In the genomic region with DNA sequence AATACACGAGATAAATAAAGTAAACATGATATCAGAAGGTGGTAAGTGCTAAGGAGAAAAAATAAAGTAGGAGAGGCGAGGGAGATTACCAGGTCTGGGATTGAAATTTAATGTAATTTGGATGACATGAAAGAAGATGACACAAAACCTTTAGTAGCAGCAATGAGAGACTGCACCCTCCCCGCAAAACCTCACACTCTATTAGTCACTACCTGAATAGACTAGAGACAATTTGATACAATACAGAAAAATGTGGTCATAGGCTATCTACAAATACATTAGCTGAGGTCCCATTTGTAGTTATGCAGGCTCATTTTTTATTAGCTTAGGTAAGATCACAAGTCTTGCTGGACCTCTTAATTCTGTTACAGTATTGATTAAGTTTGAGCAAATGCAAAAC, we compare ENCODE assay signal across 28 cellular contexts.
DNase-seq lines count a peak whose midpoint lies in the region; ATAC-seq, FAIRE-seq and TF ChIP-seq lines count a peak whose summit lies in the region.
"Had no signal": no experiment of that assay in that cellular context is flagged by ENCODE, and none has a peak within 500 bp of the region (broad histone marks: within the 10 kb centered on the region; RNA-seq: fewer than 3 reads in every experiment).

No MANE protein-coding gene starts in this region.

- intact Hi-C loops in mammary epithelial cell (cut with micrococcal nuclease) = no loop called here
- intact Hi-C loops in breast epithelium (cut with DNase I; ENCODE audit: low total_unique reads) = no loop called here

- DNase-seq in mammary epithelial cell = peak; percentile 6
- DNase-seq in breast epithelium (ENCODE audit: low spot score in 2 of 2) = no peak
- DNase-seq in bronchial epithelial cell (ENCODE audit: low read depth) = peak; percentile 5
- DNase-seq in effector memory CD8-positive, alpha-beta T cell = no peak
- no peak for DNase-seq in stimulated activated effector memory CD8-positive, alpha-beta T cell treated with anti-CD3 and anti-CD28 coated beads, Interleukin-12 subunit alpha, Interleukin-12 subunit beta, amount 100 ng/mL, for 72 hours (ENCODE audit: low spot score in 2 of 2)
- DNase-seq in GM12892 (ENCODE audit: insufficient read length) = no peak
- no peak for DNase-seq in mesenteric fat pad (ENCODE audit: low spot score)
- DNase-seq: 8988T; ACHN; BE2C; C1 segment of cervical spinal cord; CD4-positive, alpha-beta memory T cell; CD4-positive, CD25-positive, alpha-beta regulatory T cell; CD8-positive, alpha-beta memory T cell; COR-L47; DMS 273 treated with DMSO at 0.1 percent for 48 hours; DMS153; DMS53; DMS79; DND-41; EL; GDM1 had no signal

- no peak for FAIRE-seq in bronchial epithelial cell (lab: Jason Lieb, UNC)
- no peak for FAIRE-seq in GM12892 (lab: Jason Lieb, UNC)
- FAIRE-seq: A204.1, GM12878, GM19239 had no signal

- in situ Hi-C loops in mammary epithelial cell (cut with MboI; ENCODE audit: low sequenced_read_pairs in 2 of 2) = no loop called here

- peaks cover 6% of the 10 kb centered on the region for H3K27me3 ChIP-seq in mammary epithelial cell (ENCODE audit: insufficient read depth, low read length)
- no peaks in the 10 kb centered on the region for H3K27me3 ChIP-seq in breast epithelium
- H3K27me3 ChIP-seq in bronchial epithelial cell (ENCODE audit: control insufficient read depth, insufficient read depth, low read length) = no peaks in the 10 kb centered on the region
- H3K27me3 ChIP-seq: BE2C, BLaER1 had no signal

- H3K4me3 ChIP-seq in mammary epithelial cell (replicated peaks in 1 of 3; ENCODE audit: insufficient read depth in 1 of 3, low read depth in 2 of 3, low read length in 3 of 3) (no peak overlapping the region), breast epithelium (no peak overlapping the region), bronchial epithelial cell (ENCODE audit: low read depth, low read length) (no peak overlapping the region)
- H3K4me3 ChIP-seq: BLaER1, GM12878 had no signal

- H3K79me2 ChIP-seq in mammary epithelial cell (ENCODE audit: insufficient read depth, low read length) = no peaks in the 10 kb centered on the region

- WGBS in mammary epithelial cell (ENCODE audit: low coverage, missing lambda C conversion rate) = 65% methylated on average over 3 of the region's 3 CpGs

- H3K36me3 ChIP-seq in mammary epithelial cell (ENCODE audit: insufficient read depth, low read length) = no peaks in the 10 kb centered on the region
- H3K36me3 ChIP-seq in breast epithelium = no peaks in the 10 kb centered on the region
- no peaks in the 10 kb centered on the region for H3K36me3 ChIP-seq in bronchial epithelial cell (ENCODE audit: control insufficient read depth, insufficient read depth, low read length)
- H3K36me3 ChIP-seq: BE2C, BLaER1 had no signal

- no peaks in the 10 kb centered on the region for H3K9me3 Mint-ChIP-seq in effector memory CD8-positive, alpha-beta T cell
- no peaks in the 10 kb centered on the region for H3K9me3 Mint-ChIP-seq in stimulated activated effector memory CD8-positive, alpha-beta T cell treated with anti-CD3 and anti-CD28 coated beads, Interleukin-12 subunit alpha, Interleukin-12 subunit beta, amount 100 ng/mL, for 72 hours
- H3K9me3 Mint-ChIP-seq: CD4-positive, alpha-beta memory T cell; CD8-positive, alpha-beta memory T cell had no signal

- H3K36me3 Mint-ChIP-seq in effector memory CD8-positive, alpha-beta T cell (ENCODE audit: insufficient read depth) = no peaks in the 10 kb centered on the region
- H3K36me3 Mint-ChIP-seq in stimulated activated effector memory CD8-positive, alpha-beta T cell treated with anti-CD3 and anti-CD28 coated beads, Interleukin-12 subunit alpha, Interleukin-12 subunit beta, amount 100 ng/mL, for 72 hours = no peaks in the 10 kb centered on the region
- H3K36me3 Mint-ChIP-seq: CD14-positive monocyte; CD4-positive, alpha-beta memory T cell; CD4-positive, CD25-positive, alpha-beta regulatory T cell; CD8-positive, alpha-beta memory T cell had no signal

- H3K27me3 Mint-ChIP-seq in effector memory CD8-positive, alpha-beta T cell = peaks cover 5 to 28% of the 10 kb centered on the region in 2 donors

- H3K4me2 ChIP-seq in mammary epithelial cell (ENCODE audit: insufficient read depth, low read depth, low read length) = no peak overlapping the region
- H3K4me2 ChIP-seq: BLaER1 had no signal

- TF ChIP-seq POLR2A in breast epithelium (IDR thresholded peaks at IDR 0.05) (no peak), GM12892 (IDR thresholded peaks at IDR 0.05; ENCODE audit: low read depth, low read length) (no peak)

- H3K27ac ChIP-seq in mammary epithelial cell (ENCODE audit: insufficient read depth, low read depth, low read length) (no peak overlapping the region), breast epithelium (no peak overlapping the region)
- H3K27ac ChIP-seq: BLaER1 had no signal

- H3K4me3 Mint-ChIP-seq in effector memory CD8-positive, alpha-beta T cell = no peak overlapping the region
- H3K4me3 Mint-ChIP-seq in stimulated activated effector memory CD8-positive, alpha-beta T cell treated with anti-CD3 and anti-CD28 coated beads, Interleukin-12 subunit alpha, Interleukin-12 subunit beta, amount 100 ng/mL, for 72 hours = no peak overlapping the region
- H3K4me3 Mint-ChIP-seq: CD14-positive monocyte; CD4-positive, alpha-beta memory T cell; CD4-positive, CD25-positive, alpha-beta regulatory T cell; CD8-positive, alpha-beta memory T cell had no signal

- peak overlapping the region in 1 of 2 donors; percentile 27 for H3K27ac Mint-ChIP-seq in effector memory CD8-positive, alpha-beta T cell
- no peak overlapping the region for H3K27ac Mint-ChIP-seq in stimulated activated effector memory CD8-positive, alpha-beta T cell treated with anti-CD3 and anti-CD28 coated beads, Interleukin-12 subunit alpha, Interleukin-12 subunit beta, amount 100 ng/mL, for 72 hours
- H3K27ac Mint-ChIP-seq: CD14-positive monocyte; CD4-positive, alpha-beta memory T cell; CD4-positive, CD25-positive, alpha-beta regulatory T cell; CD8-positive, alpha-beta memory T cell had no signal

- dilution Hi-C loops in mammary epithelial cell (cut with HindIII; ENCODE audit: low sequenced_read_pairs) = no loop called here

- CTCF ChIA-PET in mammary epithelial cell (lab: Charles Lee; ENCODE audit: low non-redundant PET) = no interaction called here

- H3K4me1 Mint-ChIP-seq in effector memory CD8-positive, alpha-beta T cell (ENCODE audit: low read depth in 2 of 2) = peaks cover 0 to 11% of the 10 kb centered on the region in 2 donors
- H3K4me1 Mint-ChIP-seq in stimulated activated effector memory CD8-positive, alpha-beta T cell treated with anti-CD3 and anti-CD28 coated beads, Interleukin-12 subunit alpha, Interleukin-12 subunit beta, amount 100 ng/mL, for 72 hours = no peaks in the 10 kb centered on the region
- H3K4me1 Mint-ChIP-seq: CD14-positive monocyte; CD4-positive, CD25-positive, alpha-beta regulatory T cell; CD8-positive, alpha-beta memory T cell had no signal

- H3K9ac ChIP-seq in mammary epithelial cell (ENCODE audit: insufficient read depth, low read length) = no peak overlapping the region
- H3K9ac ChIP-seq: BLaER1 had no signal

- TF ChIP-seq CTCF in mammary epithelial cell (conservative IDR thresholded peaks at IDR 0.05 in 1 of 2, IDR thresholded peaks at IDR 0.05 in 1 of 2; ENCODE audit: extremely low read depth in 1 of 2, insufficient read depth in 1 of 2, low read depth in 1 of 2, low read length in 2 of 2) = no peak
- no peak for TF ChIP-seq CTCF in breast epithelium (IDR thresholded peaks at IDR 0.05)
- no peak for TF ChIP-seq CTCF in bronchial epithelial cell (IDR thresholded peaks at IDR 0.05; ENCODE audit: insufficient read depth, low read length, severe bottlenecking)

- no peaks in the 10 kb centered on the region for H4K20me1 ChIP-seq in mammary epithelial cell (ENCODE audit: insufficient read depth, low read length)

- H3K4me1 ChIP-seq in mammary epithelial cell (ENCODE audit: insufficient read depth, low read length) (no peaks in the 10 kb centered on the region), breast epithelium (no peaks in the 10 kb centered on the region)
- H3K4me1 ChIP-seq: BE2C, BLaER1 had no signal

- no peak overlapping the region for H2AFZ ChIP-seq in mammary epithelial cell (ENCODE audit: low read depth, low read length)

- BruUV-seq in mammary epithelial cell (replicated peaks; lab: Mats Ljungman, UMichigan) = no TSS peak

- H3K9me3 ChIP-seq in mammary epithelial cell (replicated peaks; ENCODE audit: insufficient read depth, low read length) (no peaks in the 10 kb centered on the region), breast epithelium (no peaks in the 10 kb centered on the region)
- H3K9me3 ChIP-seq: BE2C, BLaER1 had no signal

- ATAC-seq in effector memory CD8-positive, alpha-beta T cell (replicated peaks) = peak; percentile 66
- peak; percentile 56 for ATAC-seq in stimulated activated effector memory CD8-positive, alpha-beta T cell treated with anti-CD3 and anti-CD28 coated beads, Interleukin-12 subunit alpha, Interleukin-12 subunit beta, amount 100 ng/mL, for 72 hours
- ATAC-seq in HG02973 (IDR thresholded peaks at IDR 0.05; ENCODE audit: unreplicated experiment) = no peak
- ATAC-seq: GM12878 had no signal

Comparison
In these comparisons a context has a peak if more than half of its experiments do, and no peak if none do; other contexts are left out.
1. DNase-seq: peak in mammary epithelial cell (single experiment) and bronchial epithelial cell (single experiment); none in breast epithelium (0 of 2), effector memory CD8-positive, alpha-beta T cell (0 of 3), stimulated activated effector memory CD8-positive, alpha-beta T cell treated with anti-CD3 and anti-CD28 coated beads, Interleukin-12 subunit alpha, Interleukin-12 subunit beta, amount 100 ng/mL, for 72 hours (0 of 2), GM12892 (single experiment) and mesenteric fat pad (single experiment).